8 cellular contexts compared by ENCODE assay signal in genomic region chr3:183178512-183178832, GRCh38. TPM values are rescaled to one million over a fixed set of nuclear protein-coding genes. Genes with fewer than 3 reads are reported as not detected.
DNase-seq lines count a peak whose midpoint lies in the region; ATAC-seq, FAIRE-seq and TF ChIP-seq lines count a peak whose summit lies in the region.

No MANE protein-coding gene starts in this region.

- no peaks in the 10 kb centered on the region for H3K4me1 ChIP-seq in right cardiac atrium (ENCODE audit: control insufficient read depth, insufficient read depth, low read length)

- H3K9me3 Mint-ChIP-seq in WTC11 = no peaks in the 10 kb centered on the region

- peak overlapping the region; percentile 36 for H3K4me3 ChIP-seq in right cardiac atrium (ENCODE audit: low read length)
- peak overlapping the region; percentile 64 for H3K4me3 ChIP-seq in skeletal muscle cell (ENCODE audit: low read depth, low read length)

- peak overlapping the region; percentile 71 for H3K4me3 Mint-ChIP-seq in WTC11

- H3K36me3 Mint-ChIP-seq in WTC11 = no peaks in the 10 kb centered on the region

- CTCF ChIA-PET in WTC11 (lab: Charles Lee) = interaction anchor here (0.6 to 2.4 kb wide), 19 partner anchors 10 to 1207 kb away, joined by 3 to 17 read pairs (median 4); partner anchors contain the start of gene LAMP3

- peaks cover 51% of the 10 kb centered on the region for H3K27me3 Mint-ChIP-seq in WTC11 (ENCODE audit: low read depth)

- H3K27me3 ChIP-seq in right cardiac atrium (ENCODE audit: control insufficient read depth, insufficient read depth) = peaks cover 4% of the 10 kb centered on the region

- H3K27ac Mint-ChIP-seq in WTC11 = no peak overlapping the region

- peaks cover 9% of the 10 kb centered on the region for H3K4me1 Mint-ChIP-seq in WTC11

- H3K27ac ChIP-seq in right cardiac atrium (ENCODE audit: low read length) = no peak overlapping the region

- no peak for TF ChIP-seq CTCF in WTC11 (IDR thresholded peaks at IDR 0.05)

- DNase-seq in WTC11 (ENCODE audit: low spot score) (no peak), right cardiac atrium (no peak), skeletal muscle cell (ENCODE audit: low read depth) (no peak), HPDE6-E6E7 (ENCODE audit: extremely low spot score) (no peak), C1 segment of cervical spinal cord (lab: John Stamatoyannopoulos, UW) (no peak), UCSD-AML1 (lab: John Stamatoyannopoulos, UW; ENCODE audit: unreplicated experiment) (no peak)

- peak; percentile 34 for FAIRE-seq in G401.6 (lab: Jason Lieb, UNC)

- ATAC-seq in WTC11 (no peak), right cardiac atrium (no peak), GM21367 (IDR thresholded peaks at IDR 0.05; ENCODE audit: unreplicated experiment) (no peak)

- intact Hi-C loops in right cardiac atrium (cut with DNase I) = no loop called here

- H3K9me3 ChIP-seq in right cardiac atrium (ENCODE audit: control insufficient read depth, low read length) = no peaks in the 10 kb centered on the region

- POLR2A ChIA-PET in WTC11 (lab: Charles Lee) = no interaction called here

- WGBS in right cardiac atrium = 6% methylated on average over 6 of the region's 6 CpGs

TF ChIP-seq in WTC11, 78 proteins besides CTCF, POLR2A, EP300 and RAD21:
- TF ChIP-seq ZNF512 (CRISPR knock-in tag; IDR thresholded peaks at IDR 0.05; ENCODE audit: borderline replicate concordance) = no peak
- no peak for TF ChIP-seq GABPB1 (CRISPR knock-in tag; IDR thresholded peaks at IDR 0.05)
- TF ChIP-seq NFE2L1 (CRISPR knock-in tag; IDR thresholded peaks at IDR 0.05) = no peak
- TF ChIP-seq IRF1 (CRISPR knock-in tag; IDR thresholded peaks at IDR 0.05) = no peak
- no peak for TF ChIP-seq NR1H2 (CRISPR knock-in tag; IDR thresholded peaks at IDR 0.05)
- no peak for TF ChIP-seq ATF1 (CRISPR knock-in tag; IDR thresholded peaks at IDR 0.05)
- no peak for TF ChIP-seq PRRX2 (CRISPR knock-in tag; IDR thresholded peaks at IDR 0.05)
- no peak for TF ChIP-seq ZSCAN18 (CRISPR knock-in tag; IDR thresholded peaks at IDR 0.05)
- TF ChIP-seq AR (CRISPR knock-in tag; IDR thresholded peaks at IDR 0.05) = no peak
- TF ChIP-seq ATF3 (CRISPR knock-in tag; conservative IDR thresholded peaks at IDR 0.05) = no peak
- TF ChIP-seq JUN (CRISPR knock-in tag; IDR thresholded peaks at IDR 0.05) = no peak
- no peak for TF ChIP-seq NR3C1 (CRISPR knock-in tag; conservative IDR thresholded peaks at IDR 0.05; ENCODE audit: low read depth)
TF ChIP-seq in WTC11: peak in this region for 0.

RNA-seq across cellular contexts. Expression of gene LAMP3, which starts 15.9 kb away (rescaled TPM):
- total RNA-seq in WTC11 (2021) = 0.39 to 0.53 TPM (median 0.44 TPM) in 3 replicates
- under 1 TPM in 2 of 4 donors, not detected in 2; 0.06 to 0.31 TPM for total RNA-seq in right cardiac atrium
- polyA plus RNA-seq in right cardiac atrium = 0.05 TPM
